20 cellular contexts compared by ENCODE assay signal in the genomic region with DNA sequence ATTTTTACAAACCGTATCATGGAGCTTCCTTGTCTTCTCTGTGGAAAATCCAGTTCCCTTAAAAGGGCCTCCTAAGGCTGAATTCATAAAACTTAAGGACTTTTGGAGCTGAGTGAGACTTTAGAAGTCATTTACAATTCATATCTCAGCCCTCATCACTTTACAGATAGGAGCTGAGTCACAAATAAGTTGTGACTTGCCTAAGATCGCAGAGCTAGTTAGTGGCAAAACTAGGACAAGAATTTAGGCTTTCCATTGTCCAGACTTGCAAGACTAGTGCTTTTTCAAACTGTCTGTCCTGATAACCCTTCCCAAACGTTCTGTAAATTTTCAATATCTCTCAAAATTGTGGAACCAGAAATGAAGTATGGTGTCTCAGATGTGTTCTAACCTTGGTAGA. TPM values are rescaled to one million over a fixed set of nuclear protein-coding genes. Genes with fewer than 3 reads are reported as not detected.
DNase-seq lines count a peak whose midpoint lies in the region; ATAC-seq and TF ChIP-seq lines count a peak whose summit lies in the region.
"Had no signal": no experiment of that assay in that cellular context is flagged by ENCODE, and none has a peak within 500 bp of the region (broad histone marks: within the 10 kb centered on the region; RNA-seq: fewer than 3 reads in every experiment).

No MANE protein-coding gene starts in this region.

- no peak overlapping the region for H2BK5ac ChIP-seq in mesenchymal stem cell (ENCODE audit: low read depth, low read length, poor library complexity, severe bottlenecking)

- H4K91ac ChIP-seq in mesenchymal stem cell (ENCODE audit: low read length) = no peak overlapping the region

- H2BK15ac ChIP-seq in mesenchymal stem cell (ENCODE audit: low read depth, poor library complexity, severe bottlenecking) = no peak overlapping the region

- no peak overlapping the region for H3K18ac ChIP-seq in mesenchymal stem cell (ENCODE audit: low read depth in 1 of 2, low read length in 2 of 2)

- H3K27me3 ChIP-seq in RWPE2 (ENCODE audit: insufficient read depth, poor library complexity, severe bottlenecking) (no peaks in the 10 kb centered on the region), mesenchymal stem cell (ENCODE audit: control insufficient read depth in 1 of 2, insufficient read depth in 1 of 2, low read length in 2 of 2) (no peaks in the 10 kb centered on the region)
- H3K27me3 ChIP-seq: Peyer's patch had no signal

- no peak overlapping the region for H3K14ac ChIP-seq in mesenchymal stem cell (ENCODE audit: low read length in 2 of 2)

- no peak overlapping the region for H3K4me3 Mint-ChIP-seq in type B pancreatic cell
- no peak overlapping the region for H3K4me3 Mint-ChIP-seq in stimulated activated naive B cell treated with anti-CD40 and anti-IgM and Interleukin-4, amounts not matched to agents 10 μg/mL and 1 μg/mL and 100 μg/mL, for 72 hours

- H2AFZ ChIP-seq in mesenchymal stem cell (ENCODE audit: low read depth, low read length) = no peak overlapping the region
- H2AFZ ChIP-seq: GM23248 had no signal

- no peak overlapping the region for H2AK5ac ChIP-seq in mesenchymal stem cell (ENCODE audit: low read length, severe bottlenecking)

- TF ChIP-seq CTCF in RWPE2 (IDR thresholded peaks at IDR 0.05; ENCODE audit: poor library complexity, severe bottlenecking) = no peak
- no peak for TF ChIP-seq CTCF in epithelial cell of esophagus (IDR thresholded peaks at IDR 0.05; ENCODE audit: insufficient read depth, low read depth, low read length, missing control alignments)
- TF ChIP-seq CTCF in type B pancreatic cell (conservative IDR thresholded peaks at IDR 0.05) = no peak

- peaks cover 42% of the 10 kb centered on the region for H3K4me1 ChIP-seq in RWPE2 (ENCODE audit: insufficient read depth, poor library complexity, severe bottlenecking)
- peaks cover 2% of the 10 kb centered on the region for H3K4me1 ChIP-seq in mesenchymal stem cell (ENCODE audit: control insufficient read depth, insufficient read depth, low read depth, low read length)

- H3K4ac ChIP-seq in mesenchymal stem cell (ENCODE audit: low read depth in 1 of 2, low read length in 2 of 2) = no peak overlapping the region

- no peak overlapping the region for H3K4me2 ChIP-seq in mesenchymal stem cell (ENCODE audit: low read length, poor library complexity, severe bottlenecking)

- no peak overlapping the region for H3K23ac ChIP-seq in mesenchymal stem cell (ENCODE audit: low read length in 2 of 2)

- DNase-seq in RWPE2 (ENCODE audit: low spot score) (no peak), epithelial cell of esophagus (ENCODE audit: low read depth) (peak; percentile 88), mesenchymal stem cell (peak; percentile 42), type B pancreatic cell (ENCODE audit: extremely low spot score, unreplicated experiment) (no peak), medulla oblongata (ENCODE audit: extremely low spot score) (no peak), DMS153 (lab: John Stamatoyannopoulos, UW) (no peak)
- no peak for DNase-seq in stimulated activated naive B cell treated with anti-CD40 and anti-IgM and Interleukin-4, amounts not matched to agents 10 μg/mL and 1 μg/mL and 100 μg/mL, for 72 hours
- DNase-seq: AML-193; COR-L47; DMS 273 treated with DMSO at 0.1 percent for 48 hours; GDM1; GM23248; NCI-H1105; NCI-H2081; NCI-H446 treated with DMSO at 0.1 percent for 48 hours; NCI-H69; NK-92 treated with Interleukin-12 subunit alpha and Interleukin-12 subunit beta, amount 100 ng/mL, for 24 hours; Peyer's patch; Right ventricle myocardium superior had no signal

- H3K9me3 ChIP-seq in RWPE2 (ENCODE audit: severe bottlenecking) (no peaks in the 10 kb centered on the region), mesenchymal stem cell (ENCODE audit: control insufficient read depth, low read length) (no peaks in the 10 kb centered on the region)
- H3K9me3 ChIP-seq: HAP-1, Peyer's patch had no signal

- peaks cover 41% of the 10 kb centered on the region for H3K4me1 Mint-ChIP-seq in type B pancreatic cell (ENCODE audit: unreplicated experiment)
- peaks cover 6 to 7% of the 10 kb centered on the region in 2 donors for H3K4me1 Mint-ChIP-seq in stimulated activated naive B cell treated with anti-CD40 and anti-IgM and Interleukin-4, amounts not matched to agents 10 μg/mL and 1 μg/mL and 100 μg/mL, for 72 hours

- ATAC-seq in RWPE2 (ENCODE audit: low read depth) = peak; percentile 73
- ATAC-seq in stimulated activated naive B cell treated with anti-CD40 and anti-IgM and Interleukin-4, amounts not matched to agents 10 μg/mL and 1 μg/mL and 100 μg/mL, for 72 hours (replicated peaks) = no peak

- no peak overlapping the region for H3K9ac ChIP-seq in mesenchymal stem cell (ENCODE audit: low read length)
- H3K9ac ChIP-seq: GM23248 had no signal

- 58% methylated on average over 2 of the region's 3 CpGs for WGBS in mesenchymal stem cell

- peak overlapping the region; percentile 30 for H3K27ac Mint-ChIP-seq in type B pancreatic cell
- no peak overlapping the region for H3K27ac Mint-ChIP-seq in stimulated activated naive B cell treated with anti-CD40 and anti-IgM and Interleukin-4, amounts not matched to agents 10 μg/mL and 1 μg/mL and 100 μg/mL, for 72 hours

- H3K27ac ChIP-seq in RWPE2 (ENCODE audit: poor library complexity, severe bottlenecking) (peak overlapping the region; percentile 85), mesenchymal stem cell (ENCODE audit: low read length, poor library complexity, severe bottlenecking) (no peak overlapping the region)
- H3K27ac ChIP-seq: GM23248 had no signal

- H2BK120ac ChIP-seq in mesenchymal stem cell (ENCODE audit: low read depth, low read length) = no peak overlapping the region

- H2BK12ac ChIP-seq in mesenchymal stem cell (ENCODE audit: low read length in 2 of 2) = no peak overlapping the region

- H3K9me3 Mint-ChIP-seq in type B pancreatic cell = peaks cover 5% of the 10 kb centered on the region
- H3K9me3 Mint-ChIP-seq in stimulated activated naive B cell treated with anti-CD40 and anti-IgM and Interleukin-4, amounts not matched to agents 10 μg/mL and 1 μg/mL and 100 μg/mL, for 72 hours = no peaks in the 10 kb centered on the region

- no peaks in the 10 kb centered on the region for H3K36me3 ChIP-seq in RWPE2 (ENCODE audit: low read depth)
- H3K36me3 ChIP-seq in mesenchymal stem cell (ENCODE audit: control insufficient read depth in 1 of 2, insufficient read depth in 2 of 2, low read depth in 1 of 2, low read length in 2 of 2) = peaks cover 0 to 12% of the 10 kb centered on the region in 2 experiments
- H3K36me3 ChIP-seq: HAP-1, Peyer's patch had no signal

- no peaks in the 10 kb centered on the region for H3K27me3 Mint-ChIP-seq in type B pancreatic cell
- H3K27me3 Mint-ChIP-seq in stimulated activated naive B cell treated with anti-CD40 and anti-IgM and Interleukin-4, amounts not matched to agents 10 μg/mL and 1 μg/mL and 100 μg/mL, for 72 hours = no peaks in the 10 kb centered on the region

- H3K4me3 ChIP-seq in RWPE2 (ENCODE audit: severe bottlenecking) (no peak overlapping the region), epithelial cell of esophagus (ENCODE audit: low read length) (no peak overlapping the region), mesenchymal stem cell (ENCODE audit: insufficient read depth in 1 of 2, low read depth in 1 of 2, low read length in 2 of 2) (no peak overlapping the region)
- H3K4me3 ChIP-seq: GM23248, HAP-1, Peyer's patch had no signal

- H4K8ac ChIP-seq in mesenchymal stem cell (ENCODE audit: low read length) = no peak overlapping the region

- peaks cover 17% of the 10 kb centered on the region for H3K79me1 ChIP-seq in mesenchymal stem cell (replicated peaks; ENCODE audit: low read length, poor library complexity, severe bottlenecking)

- peaks cover 24% of the 10 kb centered on the region for H3K36me3 Mint-ChIP-seq in type B pancreatic cell
- no peaks in the 10 kb centered on the region for H3K36me3 Mint-ChIP-seq in stimulated activated naive B cell treated with anti-CD40 and anti-IgM and Interleukin-4, amounts not matched to agents 10 μg/mL and 1 μg/mL and 100 μg/mL, for 72 hours

RNA-seq across cellular contexts. Expression of gene C1orf21, which starts 37.3 kb away (rescaled TPM):
- polyA plus RNA-seq in mesenchymal stem cell (2013, experiment 1 of 2) = 77.8 TPM
- polyA plus RNA-seq in mesenchymal stem cell (2013, experiment 2 of 2) = 73.4 TPM
- total RNA-seq in type B pancreatic cell (ENCODE audit: low replicate concordance) = 44.6 and 53.7 TPM in 2 replicates

Comparison
In these comparisons a context has a peak if more than half of its experiments do, and no peak if none do; other contexts are left out.
1. DNase-seq: peak in epithelial cell of esophagus (single experiment) and mesenchymal stem cell (single experiment); none in RWPE2 (single experiment), type B pancreatic cell (single experiment), stimulated activated naive B cell treated with anti-CD40 and anti-IgM and Interleukin-4, amounts not matched to agents 10 μg/mL and 1 μg/mL and 100 μg/mL, for 72 hours (single experiment), medulla oblongata (single experiment) and DMS153 (single experiment).